In genomic region chr9:5510360-5510931, GRCh38 we compare ENCODE assay signal across 8 cellular contexts. TPM values are rescaled to one million over a fixed set of nuclear protein-coding genes. Genes with fewer than 3 reads are reported as not detected.
DNase-seq lines count a peak whose midpoint lies in the region; ATAC-seq and TF ChIP-seq lines count a peak whose summit lies in the region.

Gene PDCD1LG2 (plus strand): TSS chr9:5510531. CDS start chr9:5522547, 12,016 bp downstream.

- intact Hi-C loops in gastrocnemius medialis (cut with DNase I; ENCODE audit: low total_unique reads) = loop anchor here (5.0 to 10.0 kb wide), 2 partner anchors 73 to 826 kb away; partner anchors contain the start of gene PLGRKT

- H3K4me3 ChIP-seq in fibroblast of mammary gland (ENCODE audit: control insufficient read depth, low read depth, low read length) = peak within 1 kb of the TSS; percentile 57
- peak within 1 kb of the TSS; percentile 37 to 41 (median 40) for H3K4me3 ChIP-seq in gastrocnemius medialis

- in situ Hi-C loops in gastrocnemius medialis (cut with MboI; ENCODE audit: low sequenced_read_pairs in 4 of 4) = loop anchor here in 1 of 4 donors (10.0 kb wide), 1 partner anchor 56 kb away; the partner anchor contains the start of gene CD274

- no peaks in the 10 kb centered on the region for H3K9me3 ChIP-seq in gastrocnemius medialis

- peaks cover 18 to 27% of the 10 kb centered on the region in 2 donors for H3K4me1 ChIP-seq in gastrocnemius medialis

- TF ChIP-seq CTCF in fibroblast of mammary gland (conservative IDR thresholded peaks at IDR 0.05; ENCODE audit: control insufficient read depth, insufficient read depth, low read depth, low read length) (no peak), gastrocnemius medialis (IDR thresholded peaks at IDR 0.05 in 4 of 5, conservative IDR thresholded peaks at IDR 0.05 in 1 of 5) (no peak)

- H3K27me3 ChIP-seq in gastrocnemius medialis = no peaks in the 10 kb centered on the region

- ATAC-seq in HG03039 (IDR thresholded peaks at IDR 0.05; ENCODE audit: unreplicated experiment) (peak; percentile 61), gastrocnemius medialis (peak; percentile 37 to 64)

- H3K27ac ChIP-seq in gastrocnemius medialis = peak within 1 kb of the TSS; percentile 55 to 74 (median 66)

- peak in 1 of 2 donors; percentile 20 for TF ChIP-seq POLR2A in gastrocnemius medialis (IDR thresholded peaks at IDR 0.05)

- no peaks in the 10 kb centered on the region for H3K36me3 ChIP-seq in gastrocnemius medialis

- peak; percentile 76 for DNase-seq in activated naive CD4-positive, alpha-beta T cell treated with Interleukin-2 at 50 U/mL for 16 hours
- DNase-seq in activated naive CD4-positive, alpha-beta T cell (lab: John Stamatoyannopoulos, UW) = no peak
- DNase-seq in activated CD4-positive, CD25-positive, alpha-beta regulatory T cell treated with anti-CD3 and anti-CD28 coated beads, Interleukin-2, amount 50 U/mL, for 72 hours = peak; percentile 43
- DNase-seq in fibroblast of mammary gland (ENCODE audit: low read depth) (peak; percentile 87), gastrocnemius medialis (no peak), NCI-H146 treated with DMSO at 0.1 percent for 48 hours (lab: John Stamatoyannopoulos, UW; ENCODE audit: unreplicated experiment) (no peak), middle frontal gyrus (ENCODE audit: extremely low spot score, low spot score) (no peak)

RNA-seq across cellular contexts. Expression of gene PDCD1LG2, which starts in this region (rescaled TPM):
- total RNA-seq in gastrocnemius medialis = 1 to 10 TPM; 1.4 to 2.5 (median 1.7) TPM

Comparison
In these comparisons a context has a peak if more than half of its experiments do, and no peak if none do; other contexts are left out.
1. DNase-seq: peak in activated naive CD4-positive, alpha-beta T cell treated with Interleukin-2 at 50 U/mL for 16 hours (single experiment), activated CD4-positive, CD25-positive, alpha-beta regulatory T cell treated with anti-CD3 and anti-CD28 coated beads, Interleukin-2, amount 50 U/mL, for 72 hours (single experiment) and fibroblast of mammary gland (single experiment); none in activated naive CD4-positive, alpha-beta T cell (0 of 4), gastrocnemius medialis (0 of 2), NCI-H146 treated with DMSO at 0.1 percent for 48 hours (single experiment) and middle frontal gyrus (single experiment).